Comparison of ENCODE assay signal across 18 cellular contexts in the genomic region with DNA sequence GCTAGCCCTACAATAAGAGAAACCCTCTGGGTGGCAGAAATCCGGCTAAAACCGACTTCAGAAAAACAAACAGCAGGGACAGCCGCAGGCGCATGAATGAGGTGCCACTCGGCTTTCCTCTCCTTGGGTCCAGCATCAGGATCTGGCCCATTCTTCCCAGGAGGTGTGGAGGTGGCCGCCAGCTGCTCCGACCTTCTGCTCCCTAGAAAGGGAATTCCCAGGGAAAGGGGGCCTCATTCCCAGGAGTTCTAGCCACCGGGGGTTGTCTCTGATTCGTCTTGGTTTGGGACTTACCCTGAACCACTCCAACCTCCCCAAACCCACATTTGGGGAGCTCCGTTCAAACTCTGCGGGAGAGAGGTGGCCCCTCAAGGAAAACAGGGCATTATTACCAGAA. TPM values are rescaled to one million over a fixed set of nuclear protein-coding genes. Genes with fewer than 3 reads are reported as not detected.
DNase-seq lines count a peak whose midpoint lies in the region; ATAC-seq, FAIRE-seq and TF ChIP-seq lines count a peak whose summit lies in the region.
"Had no signal": no experiment of that assay in that cellular context is flagged by ENCODE, and none has a peak within 500 bp of the region (broad histone marks: within the 10 kb centered on the region; RNA-seq: fewer than 3 reads in every experiment).

No MANE protein-coding gene starts in this region.

- TF ChIP-seq POLR2A in right lobe of liver (IDR thresholded peaks at IDR 0.05) (no peak), HepG2 (IDR thresholded peaks at IDR 0.05; ENCODE audit: insufficient read depth in 1 of 2, low read depth in 2 of 2, low read length in 2 of 2) (no peak)

- H2AFZ ChIP-seq in HepG2 (ENCODE audit: low read length), result no peak overlapping the region

- BruUV-seq in HepG2 (replicated peaks; lab: Mats Ljungman, UMichigan), result no TSS peak

- no peaks in the 10 kb centered on the region for H4K20me1 ChIP-seq in HepG2 (ENCODE audit: insufficient read depth, low read length)

- TF ChIP-seq RAD21 in HepG2 (CRISPR knock-in tag; IDR thresholded peaks at IDR 0.05), result no peak

- H3K79me2 ChIP-seq in HepG2 (ENCODE audit: insufficient read depth, low read length), result no peaks in the 10 kb centered on the region

- H3K4me2 ChIP-seq in HepG2 (ENCODE audit: low read depth, low read length), result no peak overlapping the region
- H3K4me2 ChIP-seq: A549 had no signal

- no peaks in the 10 kb centered on the region for H3K9me3 ChIP-seq in right lobe of liver
- H3K9me3 ChIP-seq in HepG2 (ENCODE audit: low read length), result no peaks in the 10 kb centered on the region
- H3K9me3 ChIP-seq in kidney (ENCODE audit: control insufficient read depth in 1 of 2, low read length in 2 of 2), result no peaks in the 10 kb centered on the region
- H3K9me3 ChIP-seq: A549, Caco-2 had no signal

- no peaks in the 10 kb centered on the region for H3K27me3 ChIP-seq in right lobe of liver
- peaks cover 17 to 46% of the 10 kb centered on the region in 2 experiments; a peak in 4 of 5 replicates for H3K27me3 ChIP-seq in HepG2 (ENCODE audit: control insufficient read depth in 1 of 2, insufficient read depth in 2 of 2, low read length in 2 of 2)

- POLR2A ChIA-PET in HepG2 (lab: Yijun Ruan, JAX), result no interaction called here

- DNase-seq in right lobe of liver (peak in 2 of 3 donors; percentile 10 to 35), HepG2 (ENCODE audit: low spot score) (no peak), kidney (peak; percentile 29), posterior vena cava (ENCODE audit: low spot score) (peak; percentile 58), GM20000 (ENCODE audit: low spot score) (no peak), AML-193 (lab: John Stamatoyannopoulos, UW) (no peak)
- DNase-seq: C1 segment of cervical spinal cord; Caco-2; CD4-positive, CD25-positive, alpha-beta regulatory T cell; GDM1; GOT3; H9 had no signal

- TF ChIP-seq EP300 in HepG2 (IDR thresholded peaks at IDR 0.05; ENCODE audit: low read depth in 2 of 2, low read length in 2 of 2) (no peak), HepG2 (CRISPR knock-in tag; IDR thresholded peaks at IDR 0.05; ENCODE audit: borderline replicate concordance) (no peak)

- H3K27ac ChIP-seq in right lobe of liver (no peak overlapping the region), HepG2 (ENCODE audit: extremely low read length, insufficient read depth, low read length) (no peak overlapping the region), kidney (ENCODE audit: low read depth in 2 of 2, low read length in 2 of 2) (no peak overlapping the region)
- H3K27ac ChIP-seq: 22Rv1, A549 had no signal

- H3K36me3 ChIP-seq in right lobe of liver (no peaks in the 10 kb centered on the region), HepG2 (replicated peaks in 1 of 2; ENCODE audit: control insufficient read depth in 1 of 2, insufficient read depth in 2 of 2, low read length in 2 of 2) (no peaks in the 10 kb centered on the region), kidney (ENCODE audit: control insufficient read depth in 1 of 2, insufficient read depth in 2 of 2, low read length in 2 of 2) (peaks cover 0 to 3% of the 10 kb centered on the region in 2 donors)

- in situ Hi-C loops in HepG2 (cut with HindIII; ENCODE audit: extremely low pct_ligation_motif_present, low pct_unique_long_range_greater_than_20kb), result no loop called here

- no peak for TF ChIP-seq CTCF in right lobe of liver (IDR thresholded peaks at IDR 0.05)
- no peak for TF ChIP-seq CTCF in HepG2 (CRISPR knock-in tag; IDR thresholded peaks at IDR 0.05)
- no peak for TF ChIP-seq CTCF in kidney (IDR thresholded peaks at IDR 0.05; ENCODE audit: borderline replicate concordance, extremely low read depth, insufficient read depth)
- TF ChIP-seq CTCF in GM20000 (IDR thresholded peaks at IDR 0.05; ENCODE audit: extremely low read depth, missing control alignments), result no peak

- FAIRE-seq in HepG2 (lab: Jason Lieb, UNC) (no peak), kidney (lab: Jason Lieb, UNC) (no peak)
- FAIRE-seq: A549, D721Med, GM12892, GM18507 had no signal

- intact Hi-C loops in right lobe of liver (cut with DNase I), result no loop called here
- intact Hi-C loops in HepG2 (cut with micrococcal nuclease; ENCODE audit: unreplicated experiment), result no loop called here
- intact Hi-C loops in kidney (cut with DNase I), result no loop called here
- intact Hi-C loops in posterior vena cava (cut with DNase I), result no loop called here

- WGBS in right lobe of liver (ENCODE audit: insufficient coverage, low coverage, low lambda C conversion rate, missing lambda C conversion rate), result 86% methylated on average over 4 of the region's 11 CpGs
- 100% methylated on average over 2 of the region's 11 CpGs for WGBS in HepG2 (ENCODE audit: low lambda C conversion rate)

- H3K4me1 ChIP-seq in right lobe of liver (no peaks in the 10 kb centered on the region), HepG2 (ENCODE audit: insufficient read depth, low read length) (peaks cover 10% of the 10 kb centered on the region; the same call in 1 of the 2 replicates), kidney (ENCODE audit: control insufficient read depth in 1 of 2, insufficient read depth in 1 of 2, low read depth in 1 of 2, low read length in 2 of 2) (peaks cover 3 to 4% of the 10 kb centered on the region in 2 donors)
- H3K4me1 ChIP-seq: A549, Caco-2 had no signal

- CTCF ChIA-PET in HepG2 (lab: Yijun Ruan, JAX; ENCODE audit: low intra/inter-chr PET ratio, low total read pairs), result no interaction called here

- ATAC-seq in right lobe of liver (no peak), HepG2 (no peak), GM21723 (IDR thresholded peaks at IDR 0.05; ENCODE audit: unreplicated experiment) (no peak)
- ATAC-seq: A549 had no signal

- H3K9ac ChIP-seq in HepG2 (ENCODE audit: insufficient read depth, low read depth, low read length) (no peak overlapping the region), kidney (ENCODE audit: low read length in 2 of 2) (no peak overlapping the region)

- H3K4me3 ChIP-seq in right lobe of liver (no peak overlapping the region), HepG2 (replicated peaks in 1 of 3; ENCODE audit: insufficient read depth in 1 of 3, low read depth in 2 of 3, low read length in 3 of 3) (no peak overlapping the region), kidney (ENCODE audit: low read length in 2 of 2) (no peak overlapping the region)
- H3K4me3 ChIP-seq: A549 had no signal

TF ChIP-seq in HepG2, 621 proteins besides CTCF, POLR2A, EP300 and RAD21 (continues in another document):
- TF ChIP-seq ZNF678 (CRISPR knock-in tag; IDR thresholded peaks at IDR 0.05) (no peak), HMG20B (CRISPR knock-in tag; conservative IDR thresholded peaks at IDR 0.05) (no peak), ISL2 (CRISPR knock-in tag; IDR thresholded peaks at IDR 0.05) (no peak), ZNF543 (CRISPR knock-in tag; IDR thresholded peaks at IDR 0.05) (no peak)
- TF ChIP-seq, protein P1, sequence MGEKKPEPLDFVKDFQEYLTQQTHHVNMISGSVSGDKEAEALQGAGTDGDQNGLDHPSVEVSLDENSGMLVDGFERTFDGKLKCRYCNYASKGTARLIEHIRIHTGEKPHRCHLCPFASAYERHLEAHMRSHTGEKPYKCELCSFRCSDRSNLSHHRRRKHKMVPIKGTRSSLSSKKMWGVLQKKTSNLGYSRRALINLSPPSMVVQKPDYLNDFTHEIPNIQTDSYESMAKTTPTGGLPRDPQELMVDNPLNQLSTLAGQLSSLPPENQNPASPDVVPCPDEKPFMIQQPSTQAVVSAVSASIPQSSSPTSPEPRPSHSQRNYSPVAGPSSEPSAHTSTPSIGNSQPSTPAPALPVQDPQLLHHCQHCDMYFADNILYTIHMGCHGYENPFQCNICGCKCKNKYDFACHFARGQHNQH (CRISPR knock-in tag; IDR thresholded peaks at IDR 0.05), result no peak

RNA-seq across cellular contexts. Expression of a gene that starts 13.0 kb away (rescaled TPM):
- total RNA-seq in right lobe of liver, result 1 to 10 TPM in 4 of 6 experiments, under 1 TPM in 2; 0.86 to 3.2 (median 1.2) TPM
- total RNA-seq in HepG2 (2016; rRNA removed; fragmentation: Illumina TruSeq; extraction: Trizol), result not detected in 2 replicates
- total RNA-seq in HepG2 (2016; cell fraction: cytosol; rRNA removed; fragmentation: Illumina TruSeq; extraction: Trizol; ENCODE audit: low read depth), result not detected in 2 replicates
- total RNA-seq in HepG2 (2016; cell fraction: insoluble cytoplasmic fraction; rRNA removed; fragmentation: Illumina TruSeq; extraction: Trizol), result not detected in 2 replicates
- not detected in 2 replicates for total RNA-seq in HepG2 (2016; cell fraction: membrane; rRNA removed; fragmentation: Illumina TruSeq; extraction: Trizol)
- not detected in 2 replicates for total RNA-seq in HepG2 (2016; cell fraction: nucleus; rRNA removed; fragmentation: Illumina TruSeq; extraction: Trizol)
- not detected in 2 replicates for polyA plus RNA-seq in HepG2 (2011; rRNA removed)
- 0.01 TPM in 1 of 2 replicates, not detected in the other for polyA plus RNA-seq in HepG2 (2011; cell fraction: cytosol; rRNA removed)
- polyA plus RNA-seq in HepG2 (2011; cell fraction: nucleus; rRNA removed), result 0.05 TPM in 1 of 2 replicates, not detected in the other
- polyA plus RNA-seq in HepG2 (2012), result 0.07 and 0.28 TPM in 2 replicates
- not detected in 2 replicates for polyA plus RNA-seq in HepG2 (2016; cell fraction: cytosol; fragmentation: Illumina TruSeq; extraction: Trizol; ENCODE audit: low read depth)
- polyA plus RNA-seq in HepG2 (2016; cell fraction: insoluble cytoplasmic fraction; fragmentation: Illumina TruSeq; extraction: Trizol; ENCODE audit: low read depth), result not detected in 2 replicates
- polyA plus RNA-seq in HepG2 (2016; cell fraction: membrane; fragmentation: Illumina TruSeq; extraction: Trizol; ENCODE audit: low read depth), result not detected in 2 replicates
- polyA plus RNA-seq in HepG2 (2016; cell fraction: nucleus; fragmentation: Illumina TruSeq; extraction: Trizol; ENCODE audit: insufficient read depth, low read depth), result not detected in 2 replicates
- polyA minus RNA-seq in HepG2 (2011; rRNA and poly(A)+ RNA removed; ENCODE audit: low replicate concordance), result 4.1 TPM in 1 of 2 replicates, not detected in the other
- not detected in 2 replicates for polyA minus RNA-seq in HepG2 (2011; cell fraction: cytosol; rRNA and poly(A)+ RNA removed)
- not detected in 2 replicates for polyA minus RNA-seq in HepG2 (2011; cell fraction: nucleus; rRNA and poly(A)+ RNA removed)
- 132 TPM for total RNA-seq in kidney
- 19.1 TPM for polyA plus RNA-seq in kidney (ENCODE audit: insufficient read depth, low read depth, low replicate concordance)
- 10 to 100 TPM in 1 of 2 donors, 1 to 10 TPM in 1; 9.4 to 19.4 TPM for total RNA-seq in posterior vena cava
- total RNA-seq: CD4-positive, CD25-positive, alpha-beta regulatory T cell had no signal

Comparison
In these comparisons a context has a peak if more than half of its experiments do, and no peak if none do; other contexts are left out.
1. DNase-seq: peak in right lobe of liver (2 of 3), kidney (single experiment) and posterior vena cava (single experiment); none in HepG2 (single experiment), GM20000 (single experiment) and AML-193 (0 of 2).